Comparison of ENCODE assay signal across 9 cellular contexts in the genomic region with DNA sequence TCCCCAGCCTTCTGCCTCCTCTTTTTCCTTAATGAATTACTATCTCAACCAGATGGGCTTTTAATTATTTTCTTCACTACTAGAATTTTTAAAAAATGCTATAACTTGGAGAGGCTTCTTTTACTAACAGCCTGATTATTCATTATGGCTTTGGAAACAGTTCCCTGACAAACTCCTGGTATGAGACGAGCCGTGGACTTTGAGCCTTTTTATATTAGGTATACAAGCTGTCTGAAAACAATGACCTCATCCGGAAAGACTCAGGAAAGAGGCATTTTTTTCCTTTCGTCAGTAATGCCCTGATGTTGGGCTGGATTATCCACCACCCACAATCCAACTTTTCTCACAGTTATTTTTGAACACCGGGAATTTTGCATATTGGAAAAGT. TPM values are rescaled to one million over a fixed set of nuclear protein-coding genes. Genes with fewer than 3 reads are reported as not detected.
DNase-seq lines count a peak whose midpoint lies in the region; ATAC-seq and TF ChIP-seq lines count a peak whose summit lies in the region.
"Had no signal": no experiment of that assay in that cellular context is flagged by ENCODE, and none has a peak within 500 bp of the region (broad histone marks: within the 10 kb centered on the region; RNA-seq: fewer than 3 reads in every experiment).

No MANE protein-coding gene starts in this region.

- TF ChIP-seq CTCF in fibroblast of the aortic adventitia (IDR thresholded peaks at IDR 0.05; ENCODE audit: insufficient read depth, low read length) (no peak), osteocyte (IDR thresholded peaks at IDR 0.05) (no peak)

- no peaks in the 10 kb centered on the region for H3K36me3 ChIP-seq in SK-N-MC (ENCODE audit: insufficient read depth, low read length)

- H3K27me3 Mint-ChIP-seq in osteocyte (ENCODE audit: unreplicated experiment), result no peaks in the 10 kb centered on the region
- no peaks in the 10 kb centered on the region for H3K27me3 Mint-ChIP-seq in activated T-cell treated with anti-CD3 and anti-CD28 coated beads, Interleukin-2, amount 50 U/mL, for 4 hours (ENCODE audit: low read depth)
- peaks cover 17% of the 10 kb centered on the region for H3K27me3 Mint-ChIP-seq in activated T-helper 2 cell treated with anti-CD3 and anti-CD28 coated beads, Interferon-gamma antibody, Interleukin-2, Interleukin-4, amounts not matched to agents 10 μg/mL and 5 μg/mL and 100 μg/mL, durations not matched to agents 14 hours and 24 hours and 36 hours (ENCODE audit: low read depth)

- H3K9me3 Mint-ChIP-seq in osteocyte (ENCODE audit: unreplicated experiment), result no peaks in the 10 kb centered on the region
- H3K9me3 Mint-ChIP-seq in activated T-cell treated with anti-CD3 and anti-CD28 coated beads, Interleukin-2, amount 50 U/mL, for 4 hours, result no peaks in the 10 kb centered on the region
- H3K9me3 Mint-ChIP-seq in activated T-helper 2 cell treated with anti-CD3 and anti-CD28 coated beads, Interferon-gamma antibody, Interleukin-2, Interleukin-4, amounts not matched to agents 10 μg/mL and 5 μg/mL and 100 μg/mL, durations not matched to agents 14 hours and 24 hours and 36 hours, result no peaks in the 10 kb centered on the region

- H3K9me3 ChIP-seq in SK-N-MC (ENCODE audit: low read depth, low read length), result no peaks in the 10 kb centered on the region

- intact Hi-C loops in activated T-helper 2 cell treated with anti-CD3 and anti-CD28 coated beads, Interferon-gamma antibody, Interleukin-2, Interleukin-4, amounts not matched to agents 10 μg/mL and 5 μg/mL and 100 μg/mL, durations not matched to agents 14 hours and 24 hours and 36 hours (cut with micrococcal nuclease), result no loop called here

- H3K4me3 Mint-ChIP-seq in osteocyte (ENCODE audit: unreplicated experiment), result peak overlapping the region; percentile 15
- no peak overlapping the region for H3K4me3 Mint-ChIP-seq in activated T-cell treated with anti-CD3 and anti-CD28 coated beads, Interleukin-2, amount 50 U/mL, for 4 hours
- H3K4me3 Mint-ChIP-seq in activated T-helper 2 cell treated with anti-CD3 and anti-CD28 coated beads, Interferon-gamma antibody, Interleukin-2, Interleukin-4, amounts not matched to agents 10 μg/mL and 5 μg/mL and 100 μg/mL, durations not matched to agents 14 hours and 24 hours and 36 hours (ENCODE audit: low read depth), result no peak overlapping the region

- ATAC-seq in activated T-cell treated with anti-CD3 and anti-CD28 coated beads, Interleukin-2, amount 50 U/mL, for 4 hours, result no peak

- peaks cover 2% of the 10 kb centered on the region for H3K36me3 Mint-ChIP-seq in osteocyte (ENCODE audit: unreplicated experiment)
- no peaks in the 10 kb centered on the region for H3K36me3 Mint-ChIP-seq in activated T-cell treated with anti-CD3 and anti-CD28 coated beads, Interleukin-2, amount 50 U/mL, for 4 hours (ENCODE audit: insufficient read depth)
- no peaks in the 10 kb centered on the region for H3K36me3 Mint-ChIP-seq in activated T-helper 2 cell treated with anti-CD3 and anti-CD28 coated beads, Interferon-gamma antibody, Interleukin-2, Interleukin-4, amounts not matched to agents 10 μg/mL and 5 μg/mL and 100 μg/mL, durations not matched to agents 14 hours and 24 hours and 36 hours (ENCODE audit: low read depth)

- peak overlapping the region; percentile 57 for H3K9ac ChIP-seq in SK-N-MC (ENCODE audit: insufficient read length)

- H3K4me3 ChIP-seq in SK-N-MC (peak overlapping the region; percentile 68), fibroblast of the aortic adventitia (ENCODE audit: low read depth, low read length) (no peak overlapping the region)

- DNase-seq in COLO668 (lab: John Stamatoyannopoulos, UW; ENCODE audit: unreplicated experiment), result peak; percentile 31
- DNase-seq in SK-N-MC (ENCODE audit: low read depth, low spot score), result no peak
- peak; percentile 72 for DNase-seq in fibroblast of the aortic adventitia (ENCODE audit: low read depth)
- no peak for DNase-seq in osteocyte (ENCODE audit: extremely low spot score, unreplicated experiment)
- no peak for DNase-seq in NAMALWA (ENCODE audit: low spot score)
- no peak for DNase-seq in activated naive CD4-positive, alpha-beta T cell (lab: John Stamatoyannopoulos, UW)
- no peak for DNase-seq in activated T-cell treated with anti-CD3 and anti-CD28 coated beads, Interleukin-2, amount 50 U/mL, for 4 hours
- DNase-seq in activated T-helper 2 cell treated with anti-CD3 and anti-CD28 coated beads, Interferon-gamma antibody, Interleukin-2, Interleukin-4, amounts not matched to agents 10 μg/mL and 5 μg/mL and 100 μg/mL, durations not matched to agents 14 hours and 24 hours and 36 hours (ENCODE audit: low spot score), result no peak
- DNase-seq: DND-41 had no signal

- peak overlapping the region; percentile 91 for H3K27ac ChIP-seq in SK-N-MC

- H3K4me1 Mint-ChIP-seq in osteocyte (ENCODE audit: unreplicated experiment), result peaks cover 45% of the 10 kb centered on the region
- H3K4me1 Mint-ChIP-seq in activated T-cell treated with anti-CD3 and anti-CD28 coated beads, Interleukin-2, amount 50 U/mL, for 4 hours (ENCODE audit: low read depth), result no peaks in the 10 kb centered on the region
- no peaks in the 10 kb centered on the region for H3K4me1 Mint-ChIP-seq in activated T-helper 2 cell treated with anti-CD3 and anti-CD28 coated beads, Interferon-gamma antibody, Interleukin-2, Interleukin-4, amounts not matched to agents 10 μg/mL and 5 μg/mL and 100 μg/mL, durations not matched to agents 14 hours and 24 hours and 36 hours (ENCODE audit: low read depth)

- H3K27ac Mint-ChIP-seq in osteocyte (ENCODE audit: unreplicated experiment), result peak overlapping the region; percentile 73
- no peak overlapping the region for H3K27ac Mint-ChIP-seq in activated T-helper 2 cell treated with anti-CD3 and anti-CD28 coated beads, Interferon-gamma antibody, Interleukin-2, Interleukin-4, amounts not matched to agents 10 μg/mL and 5 μg/mL and 100 μg/mL, durations not matched to agents 14 hours and 24 hours and 36 hours

RNA-seq across cellular contexts. Expression of a gene that starts 26.7 kb away (rescaled TPM):
- total RNA-seq in fibroblast of the aortic adventitia (ENCODE audit: low replicate concordance) (14.4 and 36.1 TPM in 2 replicates), osteocyte (39.0 and 43.3 TPM in 2 replicates)
- 10 to 100 TPM; 68.1 to 83.2 (median 76.2) TPM for total RNA-seq in activated T-cell treated with anti-CD3 and anti-CD28 coated beads, Interleukin-2, amount 50 U/mL, for 4 hours
- total RNA-seq in activated T-helper 2 cell treated with anti-CD3 and anti-CD28 coated beads, Interferon-gamma antibody, Interleukin-2, Interleukin-4, amounts not matched to agents 10 μg/mL and 5 μg/mL and 100 μg/mL, durations not matched to agents 14 hours and 24 hours and 36 hours, result 37.9 and 39.8 TPM in 2 replicates

Comparison
In these comparisons a context has a peak if more than half of its experiments do, and no peak if none do; other contexts are left out.
1. DNase-seq: peak in COLO668 (single experiment) and fibroblast of the aortic adventitia (single experiment); none in SK-N-MC (single experiment), osteocyte (single experiment), NAMALWA (single experiment), activated naive CD4-positive, alpha-beta T cell (0 of 4), activated T-cell treated with anti-CD3 and anti-CD28 coated beads, Interleukin-2, amount 50 U/mL, for 4 hours (single experiment) and activated T-helper 2 cell treated with anti-CD3 and anti-CD28 coated beads, Interferon-gamma antibody, Interleukin-2, Interleukin-4, amounts not matched to agents 10 μg/mL and 5 μg/mL and 100 μg/mL, durations not matched to agents 14 hours and 24 hours and 36 hours (single experiment).